ENCODE assay signal across 15 cellular contexts in the genomic region with DNA sequence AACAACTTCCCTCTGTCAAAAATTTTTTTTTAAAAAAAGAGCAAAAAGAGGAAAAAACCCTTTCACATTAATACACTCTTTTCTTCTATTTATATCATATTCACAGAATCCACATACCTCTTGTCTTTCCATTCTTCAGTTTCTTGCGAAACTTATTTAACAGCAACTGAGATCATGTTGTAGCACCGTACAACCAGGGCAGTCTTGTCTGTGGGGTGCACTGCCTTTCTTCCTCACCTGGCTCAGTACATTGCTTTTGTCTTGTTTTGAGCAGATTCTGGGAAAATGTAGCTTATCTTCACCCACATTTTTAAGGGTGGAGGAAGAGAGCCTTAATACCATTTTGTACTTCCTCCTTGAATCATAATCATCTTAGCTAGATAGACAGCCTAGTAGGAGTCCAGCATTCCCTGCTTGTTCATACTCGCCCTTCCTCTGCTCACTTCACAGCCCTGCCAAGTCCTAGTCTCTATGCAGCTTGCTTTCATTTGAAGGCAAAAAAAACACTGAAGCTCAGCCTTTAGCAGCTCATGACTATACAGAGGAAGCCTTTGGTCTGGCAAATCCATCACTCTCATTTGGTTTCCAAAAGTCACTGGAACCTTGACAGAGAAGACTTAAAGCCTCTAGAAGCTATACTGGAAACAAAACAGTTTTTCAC.
DNase-seq lines count a peak whose midpoint lies in the region; ATAC-seq and TF ChIP-seq lines count a peak whose summit lies in the region.
"Had no signal": no experiment of that assay in that cellular context is flagged by ENCODE, and none has a peak within 500 bp of the region (broad histone marks: within the 10 kb centered on the region; RNA-seq: fewer than 3 reads in every experiment).

No MANE protein-coding gene starts in this region.

- H3K36me3 ChIP-seq in ascending aorta = no peaks in the 10 kb centered on the region
- H3K36me3 ChIP-seq: SJCRH30, vagina had no signal

- CTCF ChIA-PET in activated CD8-positive, alpha-beta T cell treated with anti-CD3 and anti-CD28 coated beads, Interleukin-2, amount 10 ng/mL, durations not matched to agents 7 days and 5 days (lab: Charles Lee) = no interaction called here

- peaks cover 6% of the 10 kb centered on the region for H3K27me3 Mint-ChIP-seq in activated CD8-positive, alpha-beta T cell treated with anti-CD3 and anti-CD28 coated beads, Interleukin-2, amount 10 ng/mL, durations not matched to agents 7 days and 5 days (ENCODE audit: low read depth)

- DNase-seq in AG20443 (ENCODE audit: low spot score) = peak; percentile 21
- peak; percentile 42 for DNase-seq in NCI-H1694 (lab: John Stamatoyannopoulos, UW)
- peak; percentile 85 for DNase-seq in cerebellar cortex (ENCODE audit: low spot score)
- peak; percentile 51 for DNase-seq in medulla oblongata (ENCODE audit: extremely low spot score)
- DNase-seq in ascending aorta (ENCODE audit: low spot score in 2 of 2) = no peak
- DNase-seq in LoVo (ENCODE audit: low spot score) = no peak
- DNase-seq in activated CD8-positive, alpha-beta T cell treated with anti-CD3 and anti-CD28 coated beads, Interleukin-2, amount 10 ng/mL, durations not matched to agents 7 days and 5 days = no peak
- DNase-seq: activated CD4-positive, CD25-positive, alpha-beta regulatory T cell treated with anti-CD3 and anti-CD28 coated beads, Interleukin-2, amount 50 U/mL, for 72 hours; central memory CD4-positive, alpha-beta T cell; immature natural killer cell; natural killer cell; NCI-H524 treated with DMSO at 0.1 percent for 48 hours had no signal

- no peaks in the 10 kb centered on the region for H3K27me3 ChIP-seq in ascending aorta
- H3K27me3 ChIP-seq: SJCRH30, vagina had no signal

- H3K9me3 Mint-ChIP-seq in activated CD8-positive, alpha-beta T cell treated with anti-CD3 and anti-CD28 coated beads, Interleukin-2, amount 10 ng/mL, durations not matched to agents 7 days and 5 days (ENCODE audit: insufficient read depth) = no peaks in the 10 kb centered on the region
- H3K9me3 Mint-ChIP-seq: immature natural killer cell, natural killer cell had no signal

- H3K4me1 Mint-ChIP-seq in activated CD8-positive, alpha-beta T cell treated with anti-CD3 and anti-CD28 coated beads, Interleukin-2, amount 10 ng/mL, durations not matched to agents 7 days and 5 days (ENCODE audit: low read depth) = no peaks in the 10 kb centered on the region
- H3K4me1 Mint-ChIP-seq: immature natural killer cell, natural killer cell had no signal

- no peak overlapping the region for H3K4me3 ChIP-seq in ascending aorta
- H3K4me3 ChIP-seq: SJCRH30, vagina had no signal

- H3K27ac Mint-ChIP-seq in activated CD8-positive, alpha-beta T cell treated with anti-CD3 and anti-CD28 coated beads, Interleukin-2, amount 10 ng/mL, durations not matched to agents 7 days and 5 days = no peak overlapping the region
- H3K27ac Mint-ChIP-seq: immature natural killer cell, natural killer cell had no signal

- no peaks in the 10 kb centered on the region for H3K9me3 ChIP-seq in ascending aorta
- H3K9me3 ChIP-seq: SJCRH30, vagina had no signal

- no peaks in the 10 kb centered on the region for H3K4me1 ChIP-seq in ascending aorta

- ATAC-seq in HG02840 (IDR thresholded peaks at IDR 0.05; ENCODE audit: low FRiP score, unreplicated experiment) = no peak
- ATAC-seq in activated CD8-positive, alpha-beta T cell treated with anti-CD3 and anti-CD28 coated beads, Interleukin-2, amount 10 ng/mL, durations not matched to agents 7 days and 5 days = no peak
- ATAC-seq: natural killer cell had no signal

- TF ChIP-seq CTCF in ascending aorta (IDR thresholded peaks at IDR 0.05) = no peak

- no peak overlapping the region for H3K4me3 Mint-ChIP-seq in activated CD8-positive, alpha-beta T cell treated with anti-CD3 and anti-CD28 coated beads, Interleukin-2, amount 10 ng/mL, durations not matched to agents 7 days and 5 days
- H3K4me3 Mint-ChIP-seq: immature natural killer cell, natural killer cell had no signal

- POLR2A ChIA-PET in activated CD8-positive, alpha-beta T cell treated with anti-CD3 and anti-CD28 coated beads, Interleukin-2, amount 10 ng/mL, durations not matched to agents 7 days and 5 days (lab: Charles Lee) = no interaction called here

- H3K36me3 Mint-ChIP-seq in activated CD8-positive, alpha-beta T cell treated with anti-CD3 and anti-CD28 coated beads, Interleukin-2, amount 10 ng/mL, durations not matched to agents 7 days and 5 days (ENCODE audit: low read depth) = no peaks in the 10 kb centered on the region
- H3K36me3 Mint-ChIP-seq: immature natural killer cell, natural killer cell had no signal

- intact Hi-C loops in ascending aorta (cut with DNase I) = no loop called here

- no peak overlapping the region for H3K27ac ChIP-seq in ascending aorta
- H3K27ac ChIP-seq: SJCRH30, vagina had no signal

Comparison
In these comparisons a context has a peak if more than half of its experiments do, and no peak if none do; other contexts are left out.
1. DNase-seq: peak in AG20443 (single experiment), NCI-H1694 (single experiment), cerebellar cortex (single experiment) and medulla oblongata (single experiment); none in ascending aorta (0 of 2), LoVo (single experiment) and activated CD8-positive, alpha-beta T cell treated with anti-CD3 and anti-CD28 coated beads, Interleukin-2, amount 10 ng/mL, durations not matched to agents 7 days and 5 days (single experiment).